ENCODE assay signal across 11 cellular contexts in the genomic region with DNA sequence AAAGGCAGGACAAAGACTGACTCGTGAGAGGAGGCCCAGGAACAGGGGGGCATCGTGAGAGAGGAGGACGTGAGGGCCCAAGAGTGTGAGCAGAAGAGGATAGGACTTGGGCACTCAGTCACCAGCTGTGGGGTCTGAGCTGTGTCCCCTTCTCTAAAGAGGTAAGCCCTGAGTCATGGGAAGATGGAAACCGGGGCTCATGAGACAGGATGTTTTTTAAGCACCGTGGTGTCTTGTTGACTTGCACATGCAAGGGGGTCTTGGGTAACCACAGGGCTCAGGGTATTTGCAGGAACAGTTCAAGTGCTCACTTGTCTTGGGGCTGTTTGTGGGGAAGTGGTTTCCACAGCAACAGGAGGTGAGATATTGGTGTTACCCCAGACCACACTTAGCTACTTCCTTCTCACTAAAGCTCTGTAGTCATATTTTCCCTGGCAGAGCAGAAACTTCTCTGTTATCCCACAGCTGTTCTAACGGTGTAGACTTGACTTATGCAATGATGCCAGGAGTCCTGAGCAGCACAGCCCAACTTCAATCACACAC. TPM values are rescaled to one million over a fixed set of nuclear protein-coding genes. Genes with fewer than 3 reads are reported as not detected.
A peak's percentile ranks its signal among the peaks of the same experiment; 100 is the strongest.
DNase-seq lines count a peak whose midpoint lies in the region; ATAC-seq lines count a peak whose summit lies in the region.
"Not testable (repeated sequence)": the region's sequence is repeated elsewhere in the genome, so short reads cannot be mapped to it uniquely, and the experiment has no call there.
"Had no signal": no experiment of that assay in that cellular context is flagged by ENCODE, and none has a peak within 500 bp of the region (broad histone marks: within the 10 kb centered on the region; RNA-seq: fewer than 3 reads in every experiment).

No MANE protein-coding gene starts in this region.

- H3K36me3 ChIP-seq in BLaER1 treated with 17β-estradiol and CSF1 and Interleukin-3, amounts not matched to agents 10 nM and 100 nM = not testable (repeated sequence)

- not testable (repeated sequence) for H3K27me3 ChIP-seq in BLaER1 treated with 17β-estradiol and CSF1 and Interleukin-3, amounts not matched to agents 10 nM and 100 nM

- not testable (repeated sequence) for H3K9me3 Mint-ChIP-seq in IgD-negative memory B cell; activated T-cell treated with anti-CD3 and anti-CD28 coated beads, Interleukin-2, amount 50 U/mL, for 4 hours

- H3K27ac Mint-ChIP-seq in IgD-negative memory B cell = peak overlapping the region; percentile 34 to 94 (median 87)

- not testable (repeated sequence) for H3K36me3 Mint-ChIP-seq in IgD-negative memory B cell; activated T-cell treated with anti-CD3 and anti-CD28 coated beads, Interleukin-2, amount 50 U/mL, for 4 hours (ENCODE audit: insufficient read depth)

- DNase-seq in SKM-1 treated with dmso at 0.1 percent for 144 hours (lab: John Stamatoyannopoulos, UW; ENCODE audit: unreplicated experiment) = peak; percentile 100
- DNase-seq in activated T-cell treated with anti-CD3 and anti-CD28 coated beads, Interleukin-2, amount 50 U/mL, for 4 hours = peak; percentile 15
- not testable (repeated sequence) for DNase-seq in left ventricle myocardium superior
- peak; percentile 34 for DNase-seq in stimulated activated CD4-positive, alpha-beta T cell treated with anti-CD3 and anti-CD28 coated beads, Interleukin-4, amount 100 ng/mL, for 24 hours

- peak overlapping the region; percentile 75 to 81 (median 80) for H3K9ac ChIP-seq in BLaER1 treated with 17β-estradiol and CSF1 and Interleukin-3, amounts not matched to agents 10 nM and 100 nM

- H4K20me1 ChIP-seq in BLaER1 treated with 17β-estradiol and CSF1 and Interleukin-3, amounts not matched to agents 10 nM and 100 nM = not testable (repeated sequence)

- not testable (repeated sequence) for H3K9me3 ChIP-seq in BLaER1 treated with 17β-estradiol and CSF1 and Interleukin-3, amounts not matched to agents 10 nM and 100 nM (replicated peaks in 1 of 11)

- peak overlapping the region; percentile 89 to 94 (median 92) for H3K27ac ChIP-seq in BLaER1 treated with 17β-estradiol and CSF1 and Interleukin-3, amounts not matched to agents 10 nM and 100 nM

- H3K4me3 Mint-ChIP-seq in IgD-negative memory B cell = peak overlapping the region; percentile 13 to 93 (median 62)
- H3K4me3 Mint-ChIP-seq in activated T-cell treated with anti-CD3 and anti-CD28 coated beads, Interleukin-2, amount 50 U/mL, for 4 hours = peak overlapping the region; percentile 24

- H3K4me1 ChIP-seq in BLaER1 treated with 17β-estradiol and CSF1 and Interleukin-3, amounts not matched to agents 10 nM and 100 nM = peaks cover 46 to 74% (median 70%) of the 10 kb centered on the region in 10 experiments

- intact Hi-C loops in left ventricle myocardium superior (cut with micrococcal nuclease) = not testable (repeated sequence)

- ATAC-seq in GM18907 (IDR thresholded peaks at IDR 0.05; ENCODE audit: unreplicated experiment) (peak; percentile 57), HG02623 (IDR thresholded peaks at IDR 0.05; ENCODE audit: unreplicated experiment) (peak; percentile 58), left ventricle myocardium superior (peak; percentile 90)
- peak; percentile 81 to 88 for ATAC-seq in activated T-cell treated with anti-CD3 and anti-CD28 coated beads, Interleukin-2, amount 50 U/mL, for 4 hours

- not testable (repeated sequence) for H3K27me3 Mint-ChIP-seq in IgD-negative memory B cell; activated T-cell treated with anti-CD3 and anti-CD28 coated beads, Interleukin-2, amount 50 U/mL, for 4 hours (ENCODE audit: low read depth)

- H3K4me3 ChIP-seq in BLaER1 treated with 17β-estradiol and CSF1 and Interleukin-3, amounts not matched to agents 10 nM and 100 nM = peak overlapping the region in 9 of 10 experiments; percentile 6 to 49 (median 28); a peak in 9 of 20 replicates

- H3K4me1 Mint-ChIP-seq in IgD-negative memory B cell = peaks cover 12 to 19% (median 15%) of the 10 kb centered on the region in 3 donors
- H3K4me1 Mint-ChIP-seq in activated T-cell treated with anti-CD3 and anti-CD28 coated beads, Interleukin-2, amount 50 U/mL, for 4 hours (ENCODE audit: low read depth) = peaks cover 32% of the 10 kb centered on the region

- peak overlapping the region; percentile 78 to 95 (median 88) for H3K4me2 ChIP-seq in BLaER1 treated with 17β-estradiol and CSF1 and Interleukin-3, amounts not matched to agents 10 nM and 100 nM

RNA-seq across cellular contexts. Expression of a gene that starts 7.4 kb away (rescaled TPM):
- 1.2 TPM for polyA plus RNA-seq in IgD-negative memory B cell
- 1,000 to 10,000 TPM in 2 of 3 donors, 100 to 1,000 TPM in 1; 341 to 1,810 (median 1,594) TPM for total RNA-seq in activated T-cell treated with anti-CD3 and anti-CD28 coated beads, Interleukin-2, amount 50 U/mL, for 4 hours
- total RNA-seq in left ventricle myocardium superior = not detected
- total RNA-seq: OCI-LY7 had no signal

RNA-seq across cellular contexts. Expression of a gene that starts 18.5 kb away (rescaled TPM):
- not detected for polyA plus RNA-seq in IgD-negative memory B cell
- not detected for total RNA-seq in activated T-cell treated with anti-CD3 and anti-CD28 coated beads, Interleukin-2, amount 50 U/mL, for 4 hours
- total RNA-seq in left ventricle myocardium superior = 1.4 TPM
- total RNA-seq: Daoy, OCI-LY7, smooth muscle cell had no signal
- polyA plus RNA-seq: smooth muscle cell had no signal

RNA-seq across cellular contexts. Expression of a gene that starts 21.1 kb away (rescaled TPM):
- 8.4 TPM for polyA plus RNA-seq in IgD-negative memory B cell
- total RNA-seq in activated T-cell treated with anti-CD3 and anti-CD28 coated beads, Interleukin-2, amount 50 U/mL, for 4 hours = 1,000 to 10,000 TPM in 2 of 3 donors, 100 to 1,000 TPM in 1; 361 to 2,286 (median 1,809) TPM
- 0.74 TPM for total RNA-seq in left ventricle myocardium superior
- total RNA-seq: Daoy had no signal
- polyA plus RNA-seq: smooth muscle cell had no signal

Comparison
In these comparisons a context has a peak if more than half of its experiments do, and no peak if none do; other contexts are left out.
1. RNA of a gene that starts 7.4 kb away (total RNA-seq): 341 to 1,810 TPM in activated T-cell treated with anti-CD3 and anti-CD28 coated beads, Interleukin-2, amount 50 U/mL, for 4 hours; not detected in left ventricle myocardium superior (single experiment); every median in the first group is over 100 times any median in the second.
2. RNA of a gene that starts 21.1 kb away (total RNA-seq): 361 to 2,286 TPM in activated T-cell treated with anti-CD3 and anti-CD28 coated beads, Interleukin-2, amount 50 U/mL, for 4 hours; 0.74 TPM in left ventricle myocardium superior (single experiment); every median in the first group is over 100 times any median in the second.
3. Peak in every context shown above with its lines, with median percentiles within 50 percentile points of each other: ATAC-seq.